In the genomic region with DNA sequence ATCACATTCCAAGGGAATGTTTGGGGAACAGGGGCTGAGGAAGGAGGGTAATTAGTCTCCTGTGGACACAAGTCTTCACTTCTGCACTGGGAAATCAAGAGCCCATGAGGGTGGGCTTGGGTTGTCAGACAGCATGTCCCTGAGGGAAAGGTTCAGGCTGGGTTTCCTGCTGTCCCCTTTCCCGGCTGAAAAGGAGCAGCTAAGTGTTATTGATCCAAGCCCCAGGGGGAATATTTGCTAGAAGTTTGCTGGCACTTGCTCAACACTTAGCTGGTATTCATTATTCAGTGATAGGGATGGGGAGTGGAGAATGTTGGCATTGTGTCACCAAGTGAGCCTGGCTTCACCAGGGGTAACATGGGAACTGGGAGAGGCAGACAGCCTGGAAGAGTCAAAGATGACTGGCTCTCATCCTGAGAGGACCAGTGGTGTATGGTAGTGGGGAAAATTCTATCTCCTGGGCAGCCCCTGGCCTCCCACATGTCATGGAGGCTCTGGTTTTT, we compare ENCODE assay signal across 25 cellular contexts.
"Had no signal": no experiment of that assay in that cellular context is flagged by ENCODE, and none has a peak within 500 bp of the region (broad histone marks: within the 10 kb centered on the region; RNA-seq: fewer than 3 reads in every experiment).

No MANE protein-coding gene starts in this region.

- H3K4me2 ChIP-seq: neural progenitor cell had no signal

- H3K9ac ChIP-seq: neural progenitor cell had no signal

- H3K27me3 ChIP-seq: esophagus muscularis mucosa, testis, tibial artery had no signal

- H3K4me3 ChIP-seq: esophagus muscularis mucosa, heart right ventricle, lung, mucosa of descending colon, neural progenitor cell, prostate gland, skin epidermis, spleen, testis, tibial artery had no signal

- DNase-seq: cerebellar nuclear complex; cortex of kidney; effector CD4-positive, alpha-beta T cell; foreskin keratinocyte; glutamatergic neuron; heart right ventricle; hypothalamus; immature natural killer cell; mucosa of descending colon; naive thymus-derived CD4-positive, alpha-beta T cell; right cardiac atrium; spleen; stimulated activated CD4-positive, alpha-beta T cell treated with anti-CD3 and anti-CD28 coated beads, Interleukin-4, amount 100 ng/mL, for 4 hours; stimulated activated naive CD8-positive, alpha-beta T cell treated with anti-CD3 and anti-CD28 coated beads, Interleukin-15, Interleukin-2, amounts not matched to agents 100 U/mL and 50 U/mL, for 24 hours; substantia nigra; testis; tibial artery had no signal

- H2AFZ ChIP-seq: neural progenitor cell had no signal

- H3K4me1 ChIP-seq: heart right ventricle, prostate gland, spleen, testis, tibial artery had no signal

- H3K9me3 ChIP-seq: prostate gland, testis had no signal

- H3K36me3 ChIP-seq: esophagus muscularis mucosa, heart right ventricle, neural progenitor cell, prostate gland, spleen, tibial artery had no signal

- H3K27ac ChIP-seq: epithelial cell of prostate, esophagus muscularis mucosa, foreskin keratinocyte, heart right ventricle, neural progenitor cell, prostate gland, skin epidermis, spleen, testis, tibial artery had no signal

- ATAC-seq: foreskin keratinocyte; heart right ventricle; left lobe of liver; mucosa of descending colon; naive thymus-derived CD4-positive, alpha-beta T cell; right cardiac atrium; stimulated activated memory B cell treated with anti-CD40 and anti-IgM and Interleukin-4, amounts not matched to agents 10 μg/mL and 1 μg/mL and 100 μg/mL, for 72 hours; stimulated activated naive CD8-positive, alpha-beta T cell treated with anti-CD3 and anti-CD28 coated beads, Interleukin-15, Interleukin-2, amounts not matched to agents 100 U/mL and 50 U/mL, for 24 hours had no signal
